26 cellular contexts compared by ENCODE assay signal in genomic region chr2:205995260-205995659, GRCh38.
DNase-seq lines count a peak whose midpoint lies in the region; ATAC-seq, FAIRE-seq and TF ChIP-seq lines count a peak whose summit lies in the region.
"Had no signal": no experiment of that assay in that cellular context is flagged by ENCODE, and none has a peak within 500 bp of the region (broad histone marks: within the 10 kb centered on the region; RNA-seq: fewer than 3 reads in every experiment).

No MANE protein-coding gene starts in this region.

- no peak overlapping the region for H3K4me3 ChIP-seq in pancreas
- H3K4me3 ChIP-seq: HAP-1, MG63, transverse colon had no signal

- peak; percentile 4 for DNase-seq in DMS 273 (lab: John Stamatoyannopoulos, UW; ENCODE audit: unreplicated experiment)
- DNase-seq in DMS 273 treated with DMSO at 0.1 percent for 48 hours (lab: John Stamatoyannopoulos, UW): no peak
- no peak for DNase-seq in central memory CD8-positive, alpha-beta T cell (ENCODE audit: low spot score in 2 of 2)
- no peak for DNase-seq in progenitor cell of endocrine pancreas (ENCODE audit: low spot score, unreplicated experiment)
- no peak for DNase-seq in T-helper 9 cell
- no peak for DNase-seq in pancreas
- DNase-seq: 8988T; activated CD4-positive, alpha-beta T cell treated with anti-CD3 and anti-CD28 coated beads, Interleukin-2, amount 50 U/mL, for 48 hours; activated T-cell treated with anti-CD3 and anti-CD28 coated beads, Interleukin-2, amount 50 U/mL, for 24 hours; C1 segment of cervical spinal cord; dermis blood vessel endothelial cell; mammary epithelial cell; MG63; NCI-H1436; NCI-H2227 treated with DMSO at 0.1 percent for 48 hours; Right ventricle myocardium superior; stimulated activated CD4-positive, alpha-beta T cell treated with anti-CD3 and anti-CD28 coated beads, Interleukin-2, amount 100 ng/mL, for 48 hours; stimulated activated naive CD8-positive, alpha-beta T cell treated with anti-CD3 and anti-CD28 coated beads, Interleukin-15, amount 100 ng/mL, for 72 hours; transverse colon; WERI-Rb-1 had no signal

- H3K27ac Mint-ChIP-seq in central memory CD8-positive, alpha-beta T cell (ENCODE audit: low read depth): peak overlapping the region; percentile 74
- H3K27ac Mint-ChIP-seq in progenitor cell of endocrine pancreas: no peak overlapping the region
- H3K27ac Mint-ChIP-seq: activated naive CD4-positive, alpha-beta T cell treated with anti-CD3 and anti-CD28 coated beads, Interleukin-2, amount 50 U/mL, for 72 hours; activated T-cell treated with anti-CD3 and anti-CD28 coated beads, Interleukin-2, amount 50 U/mL, for 24 hours had no signal

- no peaks in the 10 kb centered on the region for H3K27me3 Mint-ChIP-seq in central memory CD8-positive, alpha-beta T cell
- H3K27me3 Mint-ChIP-seq in progenitor cell of endocrine pancreas: no peaks in the 10 kb centered on the region
- H3K27me3 Mint-ChIP-seq: activated T-cell treated with anti-CD3 and anti-CD28 coated beads, Interleukin-2, amount 50 U/mL, for 24 hours; brain; stimulated activated naive CD8-positive, alpha-beta T cell treated with anti-CD3 and anti-CD28 coated beads, Interleukin-15, amount 100 ng/mL, for 72 hours had no signal

- H3K27me3 ChIP-seq in pancreas: no peaks in the 10 kb centered on the region
- H3K27me3 ChIP-seq: MG63, transverse colon had no signal

- no peak for FAIRE-seq in pancreas (lab: Jason Lieb, UNC)

- 90 to 92% methylated on average over 1 of the region's 1 CpG for WGBS in pancreas, 2 donors

- 0 out of 2 replicates have a peak, but pooled peaks have one; percentile 27 for TF ChIP-seq CTCF in LNCAP (IDR thresholded peaks at IDR 0.05)
- peak; percentile 17 for TF ChIP-seq CTCF in progenitor cell of endocrine pancreas (IDR thresholded peaks at IDR 0.05; ENCODE audit: unreplicated experiment)
- TF ChIP-seq CTCF in pancreas (IDR thresholded peaks at IDR 0.05): no peak

- H3K9me3 ChIP-seq in pancreas: no peaks in the 10 kb centered on the region
- H3K9me3 ChIP-seq: HAP-1, MG63, transverse colon had no signal

- no peaks in the 10 kb centered on the region for H3K36me3 ChIP-seq in pancreas
- H3K36me3 ChIP-seq: HAP-1, WERI-Rb-1 had no signal

- no peaks in the 10 kb centered on the region for H3K9me3 Mint-ChIP-seq in central memory CD8-positive, alpha-beta T cell
- no peaks in the 10 kb centered on the region for H3K9me3 Mint-ChIP-seq in progenitor cell of endocrine pancreas (ENCODE audit: low read depth)
- H3K9me3 Mint-ChIP-seq: activated naive CD4-positive, alpha-beta T cell treated with anti-CD3 and anti-CD28 coated beads, Interleukin-2, amount 50 U/mL, for 72 hours; activated T-cell treated with anti-CD3 and anti-CD28 coated beads, Interleukin-2, amount 50 U/mL, for 24 hours; brain had no signal

- H3K36me3 Mint-ChIP-seq in central memory CD8-positive, alpha-beta T cell (ENCODE audit: insufficient read depth): peaks cover 17% of the 10 kb centered on the region
- peaks cover 13% of the 10 kb centered on the region for H3K36me3 Mint-ChIP-seq in progenitor cell of endocrine pancreas (ENCODE audit: insufficient read depth)

- ATAC-seq in central memory CD8-positive, alpha-beta T cell (replicated peaks; ENCODE audit: extremely low read depth, poor library complexity, severe bottlenecking): no peak
- no peak for ATAC-seq in pancreas
- ATAC-seq in GM21447 (IDR thresholded peaks at IDR 0.05; ENCODE audit: unreplicated experiment): no peak
- ATAC-seq: activated naive CD4-positive, alpha-beta T cell treated with anti-CD3 and anti-CD28 coated beads, Interleukin-2, amount 50 U/mL, for 72 hours; stimulated activated naive CD8-positive, alpha-beta T cell treated with anti-CD3 and anti-CD28 coated beads, Interleukin-15, amount 100 ng/mL, for 72 hours had no signal

- H3K4me3 Mint-ChIP-seq in central memory CD8-positive, alpha-beta T cell: no peak overlapping the region
- no peak overlapping the region for H3K4me3 Mint-ChIP-seq in progenitor cell of endocrine pancreas (ENCODE audit: low read depth)
- H3K4me3 Mint-ChIP-seq: activated T-cell treated with anti-CD3 and anti-CD28 coated beads, Interleukin-2, amount 50 U/mL, for 24 hours; brain; stimulated activated naive CD8-positive, alpha-beta T cell treated with anti-CD3 and anti-CD28 coated beads, Interleukin-15, amount 100 ng/mL, for 72 hours had no signal

- H3K4me1 Mint-ChIP-seq in central memory CD8-positive, alpha-beta T cell: peaks cover 6% of the 10 kb centered on the region
- H3K4me1 Mint-ChIP-seq in progenitor cell of endocrine pancreas (ENCODE audit: low read depth): peaks cover 2% of the 10 kb centered on the region

- H3K4me1 ChIP-seq in pancreas: no peaks in the 10 kb centered on the region
- H3K4me1 ChIP-seq: HAP-1, parathyroid adenoma, transverse colon had no signal

- intact Hi-C loops in pancreas (cut with DNase I): no loop called here

- no peak overlapping the region for H3K27ac ChIP-seq in pancreas
- H3K27ac ChIP-seq: parathyroid adenoma, transverse colon, WERI-Rb-1 had no signal

Comparison
In these comparisons a context has a peak if more than half of its experiments do, and no peak if none do; other contexts are left out.
1. CTCF ChIP-seq: peak in LNCAP (single experiment) and progenitor cell of endocrine pancreas (single experiment); none in pancreas (0 of 4).